12 cellular contexts compared by ENCODE assay signal in genomic region chr10:13853854-13854253, GRCh38.
A peak's percentile ranks its signal among the peaks of the same experiment; 100 is the strongest.
DNase-seq lines count a peak whose midpoint lies in the region; ATAC-seq, FAIRE-seq and TF ChIP-seq lines count a peak whose summit lies in the region.
"Had no signal": no experiment of that assay in that cellular context is flagged by ENCODE, and none has a peak within 500 bp of the region (broad histone marks: within the 10 kb centered on the region; RNA-seq: fewer than 3 reads in every experiment).

No MANE protein-coding gene starts in this region.

- peak overlapping the region; percentile 90 for H3K27ac Mint-ChIP-seq in HFFc6
- H3K27ac Mint-ChIP-seq: activated naive CD8-positive, alpha-beta T cell treated with anti-CD3 and anti-CD28 coated beads, Interleukin-2, amount 10 ng/mL, durations not matched to agents 7 days and 5 days; WTC11 had no signal

- H3K9me1 ChIP-seq in keratinocyte (ENCODE audit: control insufficient read depth, extremely low read depth, insufficient read depth, low read length), result no peaks in the 10 kb centered on the region

- no peaks in the 10 kb centered on the region for H3K27me3 ChIP-seq in keratinocyte (ENCODE audit: control insufficient read depth, extremely low read depth, insufficient read depth, low read length)
- H3K27me3 ChIP-seq in tibial nerve, result no peaks in the 10 kb centered on the region
- H3K27me3 ChIP-seq: colonic mucosa had no signal

- H3K9me3 Mint-ChIP-seq in HFFc6, result no peaks in the 10 kb centered on the region
- H3K9me3 Mint-ChIP-seq: activated naive CD8-positive, alpha-beta T cell treated with anti-CD3 and anti-CD28 coated beads, Interleukin-2, amount 10 ng/mL, durations not matched to agents 7 days and 5 days; WTC11 had no signal

- no peaks in the 10 kb centered on the region for H3K4me1 ChIP-seq in keratinocyte (ENCODE audit: control insufficient read depth, extremely low read depth, insufficient read depth, low read length)
- peaks cover 0 to 27% (median 19%) of the 10 kb centered on the region in 4 donors for H3K4me1 ChIP-seq in tibial nerve
- H3K4me1 ChIP-seq: colonic mucosa had no signal

- no peak overlapping the region for H3K9ac ChIP-seq in keratinocyte (ENCODE audit: control insufficient read depth, extremely low read depth, insufficient read depth, low read length)

- TF ChIP-seq CTCF in HFFc6 (IDR thresholded peaks at IDR 0.05) (no peak), choroid plexus epithelial cell (conservative IDR thresholded peaks at IDR 0.05; ENCODE audit: low read depth, low read length) (no peak), keratinocyte (optimal IDR thresholded peaks at IDR 0.05 in 1 of 3, IDR thresholded peaks at IDR 0.05 in 1 of 3, conservative IDR thresholded peaks at IDR 0.05 in 1 of 3; ENCODE audit: extremely low read depth in 1 of 3, insufficient read depth in 2 of 3, low read length in 3 of 3) (no peak), tibial nerve (IDR thresholded peaks at IDR 0.05) (no peak)

- dilution Hi-C loops in keratinocyte (cut with MboI; ENCODE audit: extremely low pct_ligation_motif_present, low sequenced_read_pairs), result no loop called here

- FAIRE-seq in keratinocyte (lab: Jason Lieb, UNC) (peak; percentile 32), frontal cortex (lab: Jason Lieb, UNC) (no peak)

- H3K4me3 ChIP-seq in choroid plexus epithelial cell (ENCODE audit: low read depth, low read length) (no peak overlapping the region), keratinocyte (ENCODE audit: control insufficient read depth in 2 of 3, extremely low read depth in 1 of 3, insufficient read depth in 2 of 3, low read depth in 1 of 3, low read length in 3 of 3) (no peak overlapping the region), tibial nerve (no peak overlapping the region)
- H3K4me3 ChIP-seq: colonic mucosa had no signal

- peak overlapping the region; percentile 38; the same call in 1 of the 2 replicates for H3K4me3 Mint-ChIP-seq in HFFc6
- H3K4me3 Mint-ChIP-seq: activated naive CD8-positive, alpha-beta T cell treated with anti-CD3 and anti-CD28 coated beads, Interleukin-2, amount 10 ng/mL, durations not matched to agents 7 days and 5 days; WTC11 had no signal

- no peak overlapping the region for H3K4me2 ChIP-seq in keratinocyte (ENCODE audit: control insufficient read depth, extremely low read depth, insufficient read depth, low read depth, low read length)

- H3K27me3 Mint-ChIP-seq in HFFc6 (ENCODE audit: insufficient read depth), result peaks cover 2% of the 10 kb centered on the region
- H3K27me3 Mint-ChIP-seq: activated naive CD8-positive, alpha-beta T cell treated with anti-CD3 and anti-CD28 coated beads, Interleukin-2, amount 10 ng/mL, durations not matched to agents 7 days and 5 days had no signal

- 40 to 42% methylated on average over 6 of the region's 6 CpGs for WGBS in tibial nerve, 2 donors

- H3K4me1 Mint-ChIP-seq in HFFc6 (ENCODE audit: low read depth), result peaks cover 55% of the 10 kb centered on the region
- H3K4me1 Mint-ChIP-seq: activated naive CD8-positive, alpha-beta T cell treated with anti-CD3 and anti-CD28 coated beads, Interleukin-2, amount 10 ng/mL, durations not matched to agents 7 days and 5 days had no signal

- TF ChIP-seq EP300 in tibial nerve (IDR thresholded peaks at IDR 0.05), result peak in 1 of 2 donors; percentile 34

- H3K9me3 ChIP-seq in keratinocyte (ENCODE audit: control insufficient read depth, low read depth, low read length), result no peaks in the 10 kb centered on the region
- H3K9me3 ChIP-seq in tibial nerve, result no peaks in the 10 kb centered on the region
- H3K9me3 ChIP-seq: colonic mucosa had no signal

- no peak overlapping the region for H2AFZ ChIP-seq in keratinocyte (ENCODE audit: control insufficient read depth, low read length)

- ATAC-seq in HG03045 (IDR thresholded peaks at IDR 0.05; ENCODE audit: unreplicated experiment), result no peak
- ATAC-seq: WTC11 had no signal

- DNase-seq in HFFc6 (peak; percentile 79), choroid plexus epithelial cell (ENCODE audit: low read depth) (peak; percentile 64), keratinocyte (ENCODE audit: low read depth, low spot score) (no peak), tibial nerve (ENCODE audit: low spot score in 2 of 2) (peak in 1 of 2 donors; percentile 36), COR-L47 (lab: John Stamatoyannopoulos, UW) (no peak), frontal cortex (ENCODE audit: low spot score in 2 of 2) (no peak)
- DNase-seq: activated naive CD8-positive, alpha-beta T cell treated with anti-CD3 and anti-CD28 coated beads, Interleukin-2, amount 10 ng/mL, durations not matched to agents 7 days and 5 days; colonic mucosa; stimulated activated CD4-positive, alpha-beta T cell treated with anti-CD3 and anti-CD28 coated beads, Interleukin-2, amount 100 ng/mL, for 48 hours had no signal

- H3K36me3 ChIP-seq in keratinocyte (ENCODE audit: control insufficient read depth in 2 of 2, extremely low read depth in 1 of 2, insufficient read depth in 2 of 2, low read length in 2 of 2) (no peaks in the 10 kb centered on the region), tibial nerve (no peaks in the 10 kb centered on the region)
- H3K36me3 ChIP-seq: colonic mucosa had no signal

- no peaks in the 10 kb centered on the region for H3K79me2 ChIP-seq in keratinocyte (ENCODE audit: control insufficient read depth, insufficient read depth, low read length)

- TF ChIP-seq POLR2A in tibial nerve (IDR thresholded peaks at IDR 0.05), result no peak

- no peak overlapping the region for H3K27ac ChIP-seq in keratinocyte (ENCODE audit: control insufficient read depth, insufficient read depth, low read length)
- H3K27ac ChIP-seq in tibial nerve, result peak overlapping the region in 3 of 4 donors; percentile 37 to 83 (median 61)
- H3K27ac ChIP-seq: C4-2B, colonic mucosa had no signal

- H4K20me1 ChIP-seq in keratinocyte (ENCODE audit: control insufficient read depth, extremely low read depth, insufficient read depth, low read length), result no peaks in the 10 kb centered on the region

- H3K36me3 Mint-ChIP-seq in HFFc6 (ENCODE audit: low read depth), result peaks cover 39% of the 10 kb centered on the region
- H3K36me3 Mint-ChIP-seq: activated naive CD8-positive, alpha-beta T cell treated with anti-CD3 and anti-CD28 coated beads, Interleukin-2, amount 10 ng/mL, durations not matched to agents 7 days and 5 days; WTC11 had no signal

Comparison
In these comparisons a context has a peak if more than half of its experiments do, and no peak if none do; other contexts are left out.
1. DNase-seq: peak in HFFc6 (single experiment) and choroid plexus epithelial cell (single experiment); none in keratinocyte (single experiment), COR-L47 (single experiment) and frontal cortex (0 of 2).